Comparison of ENCODE assay signal across 16 cellular contexts in genomic region chr14:69647216-69647615, GRCh38. TPM values are rescaled to one million over a fixed set of nuclear protein-coding genes. Genes with fewer than 3 reads are reported as not detected.
DNase-seq lines count a peak whose midpoint lies in the region; ATAC-seq and TF ChIP-seq lines count a peak whose summit lies in the region.
"Had no signal": no experiment of that assay in that cellular context is flagged by ENCODE, and none has a peak within 500 bp of the region (broad histone marks: within the 10 kb centered on the region; RNA-seq: fewer than 3 reads in every experiment).

No MANE protein-coding gene starts in this region.

- H3K9me3 ChIP-seq in CD4-positive, CD25-positive, alpha-beta regulatory T cell (ENCODE audit: control insufficient read depth in 2 of 2, low read length in 2 of 2): no peaks in the 10 kb centered on the region
- H3K9me3 ChIP-seq in GM23248 (ENCODE audit: low read depth): no peaks in the 10 kb centered on the region
- no peaks in the 10 kb centered on the region for H3K9me3 ChIP-seq in body of pancreas
- H3K9me3 ChIP-seq: esophagus squamous epithelium had no signal

- H3F3A ChIP-seq in GM23248 (ENCODE audit: insufficient read depth): peaks cover 20% of the 10 kb centered on the region

- 89 to 95% methylated on average over 2 of the region's 2 CpGs for WGBS in GM23248 (ENCODE audit: low coverage in 1 of 2, low lambda C conversion rate in 2 of 2, missing lambda C conversion rate in 2 of 2), 2 experiments
- 66 to 75% methylated on average over 2 of the region's 2 CpGs for WGBS in body of pancreas, 2 donors

- ATAC-seq in CD4-positive, CD25-positive, alpha-beta regulatory T cell (ENCODE audit: low read depth in 2 of 2): no peak
- ATAC-seq in body of pancreas: no peak
- no peak for ATAC-seq in foreskin keratinocyte

- H3K36me3 ChIP-seq in CD4-positive, CD25-positive, alpha-beta regulatory T cell (ENCODE audit: control insufficient read depth, insufficient read depth, low read length): peaks cover 3% of the 10 kb centered on the region
- H3K36me3 ChIP-seq in GM23248 (ENCODE audit: low read depth) (no peaks in the 10 kb centered on the region), body of pancreas (replicated peaks in 1 of 2; ENCODE audit: insufficient read depth in 1 of 2, low read depth in 2 of 2) (no peaks in the 10 kb centered on the region)
- H3K36me3 ChIP-seq: esophagus squamous epithelium had no signal

- no peak for TF ChIP-seq POLR2A in body of pancreas (IDR thresholded peaks at IDR 0.05)

- in situ Hi-C loops in GM23248 (cut with MboI): no loop called here

- H3K27me3 ChIP-seq in CD4-positive, CD25-positive, alpha-beta regulatory T cell (ENCODE audit: control insufficient read depth, insufficient read depth, low read length): no peaks in the 10 kb centered on the region
- H3K27me3 ChIP-seq in GM23248 (replicated peaks; ENCODE audit: insufficient read depth) (no peaks in the 10 kb centered on the region), body of pancreas (no peaks in the 10 kb centered on the region), foreskin keratinocyte (no peaks in the 10 kb centered on the region)
- H3K27me3 ChIP-seq: BLaER1, esophagus squamous epithelium had no signal

- TF ChIP-seq CTCF in body of pancreas (IDR thresholded peaks at IDR 0.05): no peak
- TF ChIP-seq CTCF in progenitor cell of endocrine pancreas (IDR thresholded peaks at IDR 0.05; ENCODE audit: unreplicated experiment): no peak
- TF ChIP-seq CTCF in foreskin keratinocyte (conservative IDR thresholded peaks at IDR 0.05): no peak

- H3K4me1 Mint-ChIP-seq in CD4-positive, CD25-positive, alpha-beta regulatory T cell: peaks cover 61 to 95% (median 84%) of the 10 kb centered on the region in 4 donors
- peaks cover 51% of the 10 kb centered on the region for H3K4me1 Mint-ChIP-seq in progenitor cell of endocrine pancreas (ENCODE audit: low read depth)

- no peak overlapping the region for H3K27ac ChIP-seq in CD4-positive, CD25-positive, alpha-beta regulatory T cell (ENCODE audit: insufficient read depth, low read length, poor library complexity, severe bottlenecking)
- H3K27ac ChIP-seq in GM23248 (0 out of 2 replicates have a peak overlapping the region, but pooled peaks have one; percentile 74), body of pancreas (peak overlapping the region in 3 of 4 donors; percentile 4 to 69 (median 29)), foreskin keratinocyte (no peak overlapping the region)
- H3K27ac ChIP-seq: BLaER1 had no signal

- no peaks in the 10 kb centered on the region for H3K9me2 ChIP-seq in GM23248 (ENCODE audit: insufficient read depth)

- peaks cover 21% of the 10 kb centered on the region for H3K36me3 Mint-ChIP-seq in CD4-positive, CD25-positive, alpha-beta regulatory T cell
- H3K36me3 Mint-ChIP-seq in progenitor cell of endocrine pancreas (ENCODE audit: insufficient read depth): peaks cover 5% of the 10 kb centered on the region

- no peak for DNase-seq in CD4-positive, CD25-positive, alpha-beta regulatory T cell
- no peak for DNase-seq in GM23248
- DNase-seq in body of pancreas: no peak
- no peak for DNase-seq in progenitor cell of endocrine pancreas (ENCODE audit: low spot score, unreplicated experiment)
- no peak for DNase-seq in EL
- DNase-seq in NCI-H1417 (lab: John Stamatoyannopoulos, UW): no peak
- DNase-seq in stimulated activated CD4-positive, alpha-beta T cell treated with anti-CD3 and anti-CD28 coated beads, Interleukin-4, amount 100 ng/mL, for 1 hour: no peak
- no peak for DNase-seq in foreskin keratinocyte
- DNase-seq: activated CD4-positive, CD25-positive, alpha-beta regulatory T cell treated with anti-CD3 and anti-CD28 coated beads, Interleukin-2, amount 50 U/mL, for 72 hours; DND-41; esophagus squamous epithelium; NCI-H187 treated with DMSO at 0.1 percent for 48 hours; NCI-H510A; SW 1271 had no signal

- peak overlapping the region; percentile 57 to 63 (median 62) for H3K27ac Mint-ChIP-seq in CD4-positive, CD25-positive, alpha-beta regulatory T cell
- H3K27ac Mint-ChIP-seq in progenitor cell of endocrine pancreas: peak overlapping the region; percentile 43

- H4K20me1 ChIP-seq in GM23248 (ENCODE audit: insufficient read depth): peaks cover 7% of the 10 kb centered on the region; the same call in 1 of the 2 replicates

- no peak overlapping the region for H3K4me2 ChIP-seq in GM23248 (ENCODE audit: unreplicated experiment)
- H3K4me2 ChIP-seq: BLaER1 had no signal

- no peak overlapping the region for H3K9ac ChIP-seq in GM23248
- H3K9ac ChIP-seq: BLaER1 had no signal

- H2AFZ ChIP-seq in GM23248: no peak overlapping the region

- peaks cover 56% of the 10 kb centered on the region for H3K4me1 ChIP-seq in CD4-positive, CD25-positive, alpha-beta regulatory T cell (ENCODE audit: control insufficient read depth, insufficient read depth, low read length, poor library complexity, severe bottlenecking)
- H3K4me1 ChIP-seq in GM23248 (ENCODE audit: insufficient read depth) (peaks cover 41% of the 10 kb centered on the region), body of pancreas (peaks cover 93% of the 10 kb centered on the region), foreskin keratinocyte (peaks cover 52% of the 10 kb centered on the region)

- peaks cover 0 to 8% (median 2%) of the 10 kb centered on the region in 7 donors for H3K9me3 Mint-ChIP-seq in CD4-positive, CD25-positive, alpha-beta regulatory T cell
- peaks cover 2% of the 10 kb centered on the region for H3K9me3 Mint-ChIP-seq in progenitor cell of endocrine pancreas (ENCODE audit: low read depth)

- peaks cover 100% of the 10 kb centered on the region for H3K79me2 ChIP-seq in GM23248 (ENCODE audit: insufficient read depth)

- H3K4me3 Mint-ChIP-seq in CD4-positive, CD25-positive, alpha-beta regulatory T cell: no peak overlapping the region
- H3K4me3 Mint-ChIP-seq in progenitor cell of endocrine pancreas (ENCODE audit: low read depth): no peak overlapping the region

- intact Hi-C loops in body of pancreas (cut with DNase I): no loop called here

- H3K4me3 ChIP-seq in CD4-positive, CD25-positive, alpha-beta regulatory T cell (ENCODE audit: low read depth, low read length): no peak overlapping the region
- H3K4me3 ChIP-seq in GM23248 (no peak overlapping the region), body of pancreas (no peak overlapping the region)
- H3K4me3 ChIP-seq: BLaER1, esophagus squamous epithelium, lung had no signal

- no peaks in the 10 kb centered on the region for H3K27me3 Mint-ChIP-seq in CD4-positive, CD25-positive, alpha-beta regulatory T cell
- H3K27me3 Mint-ChIP-seq in progenitor cell of endocrine pancreas: no peaks in the 10 kb centered on the region

RNA-seq across cellular contexts. Expression of gene SUSD6, which starts 35.8 kb away (rescaled TPM):
- 101 TPM for total RNA-seq in CD4-positive, CD25-positive, alpha-beta regulatory T cell
- polyA plus RNA-seq in CD4-positive, CD25-positive, alpha-beta regulatory T cell: 10 to 100 TPM in 1 of 4 donors, 1 to 10 TPM in 3; 7.7 to 15.2 (median 9.0) TPM
- 12.2 and 15.6 TPM in 2 replicates for total RNA-seq in GM23248 (2014; rRNA removed; shearing (Covaris generic))
- polyA plus RNA-seq in GM23248 (2016; fragmentation: Nextera tagmentation; extraction: Ambion mirVana): 23.2 and 24.1 TPM in 2 replicates
- 10 to 100 TPM; 24.6 to 25.1 TPM for total RNA-seq in body of pancreas
- total RNA-seq in progenitor cell of endocrine pancreas: 21.0 and 22.3 TPM in 2 replicates
- 14.5 and 17.4 TPM in 2 replicates for total RNA-seq in foreskin keratinocyte
- polyA plus RNA-seq in foreskin keratinocyte: 5.4 and 5.9 TPM in 2 replicates

Comparison
In these comparisons a context has a peak if more than half of its experiments do, and no peak if none do; other contexts are left out.
1. H3K27ac ChIP-seq: peak in GM23248 (single experiment) and body of pancreas (3 of 4); none in CD4-positive, CD25-positive, alpha-beta regulatory T cell (single experiment) and foreskin keratinocyte (single experiment).